13 cellular contexts compared by ENCODE assay signal in the genomic region with DNA sequence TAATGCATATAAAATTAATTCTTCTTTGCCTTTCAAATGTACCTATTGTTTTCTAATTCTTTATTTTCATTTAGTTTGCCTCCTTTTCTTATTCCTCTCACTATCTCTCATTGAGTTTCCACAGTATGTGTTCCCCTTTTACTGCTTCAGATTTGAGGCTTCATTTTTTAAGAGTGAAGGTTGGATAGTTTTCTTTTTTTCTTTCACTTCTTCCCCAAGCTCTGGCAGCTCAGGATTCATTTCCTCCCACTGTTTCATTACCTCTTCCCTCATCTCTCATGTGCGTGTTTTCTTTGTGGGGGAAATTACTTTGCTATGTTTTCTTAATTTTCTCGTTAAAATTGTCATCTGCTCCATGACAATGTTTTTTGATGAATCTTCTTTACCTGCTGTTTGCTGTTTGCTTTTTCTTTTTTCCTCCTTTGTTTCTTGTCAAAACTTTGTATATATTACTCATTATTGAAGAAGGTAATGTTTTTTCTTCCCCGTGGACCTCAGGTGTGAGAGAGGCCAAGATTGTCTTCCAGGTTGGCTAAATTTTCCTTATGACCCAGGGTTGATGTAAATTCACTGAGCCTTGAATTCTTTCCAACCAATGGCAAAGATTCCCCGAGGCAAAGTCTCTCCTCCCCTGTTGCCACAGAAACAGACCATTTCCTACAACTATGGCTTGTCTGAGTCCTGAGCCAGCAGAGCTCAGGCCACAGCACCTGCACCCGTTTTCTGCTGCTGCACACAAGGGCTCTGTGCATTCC.
DNase-seq lines count a peak whose midpoint lies in the region; ATAC-seq, FAIRE-seq and TF ChIP-seq lines count a peak whose summit lies in the region.
"Had no signal": no experiment of that assay in that cellular context is flagged by ENCODE, and none has a peak within 500 bp of the region (broad histone marks: within the 10 kb centered on the region; RNA-seq: fewer than 3 reads in every experiment).

No MANE protein-coding gene starts in this region.

- H3K27me3 ChIP-seq in left ventricle myocardium inferior (ENCODE audit: low read depth): no peaks in the 10 kb centered on the region

- no peak for TF ChIP-seq CTCF in left ventricle myocardium inferior (IDR thresholded peaks at IDR 0.05; ENCODE audit: borderline replicate concordance)
- no peak for TF ChIP-seq CTCF in epithelial cell of esophagus (IDR thresholded peaks at IDR 0.05; ENCODE audit: insufficient read depth, low read depth, low read length, missing control alignments)

- no peaks in the 10 kb centered on the region for H3K36me3 ChIP-seq in left ventricle myocardium inferior

- H3K4me3 ChIP-seq in left ventricle myocardium inferior (peak overlapping the region; percentile 3), epithelial cell of esophagus (ENCODE audit: low read length) (no peak overlapping the region)
- H3K4me3 ChIP-seq: lung had no signal

- H3K9me3 ChIP-seq in left ventricle myocardium inferior (replicated peaks): no peaks in the 10 kb centered on the region

- DNase-seq in left ventricle myocardium inferior (no peak), Right ventricle myocardium superior (no peak), RPMI7951 (ENCODE audit: low read depth) (peak; percentile 72), epithelial cell of esophagus (ENCODE audit: low read depth) (peak; percentile 28), GM12891 (ENCODE audit: insufficient read length, low spot score) (no peak), T-helper 1 cell (no peak), HT-29 (ENCODE audit: low spot score) (no peak)
- DNase-seq: activated naive CD4-positive, alpha-beta T cell treated with anti-CD3 and anti-CD28 coated beads, Interleukin-2, amount 50 U/mL, for 16 hours; cortex of kidney; foreskin melanocyte; NCI-H345 had no signal

- ATAC-seq in Right ventricle myocardium superior (ENCODE audit: poor library complexity) (no peak), HG03565 (IDR thresholded peaks at IDR 0.05; ENCODE audit: unreplicated experiment) (no peak)

- no peak for FAIRE-seq in GM12891 (lab: Jason Lieb, UNC)

- H3K27ac ChIP-seq in left ventricle myocardium inferior (replicated peaks): peak overlapping the region; percentile 92

- H3K4me1 ChIP-seq in left ventricle myocardium inferior: peaks cover 60% of the 10 kb centered on the region

- intact Hi-C loops in left ventricle myocardium inferior (cut with micrococcal nuclease): no loop called here
- intact Hi-C loops in Right ventricle myocardium superior (cut with DNase I): no loop called here

- TF ChIP-seq POLR2A in GM12891 (IDR thresholded peaks at IDR 0.05; ENCODE audit: low read depth, low read length): no peak

TF ChIP-seq in GM12891, 5 proteins besides CTCF, POLR2A, EP300 and RAD21:
- TF ChIP-seq POLR2AphosphoS5 (IDR thresholded peaks at IDR 0.05; ENCODE audit: low read depth, low read length) (no peak), SPI1 (IDR thresholded peaks at IDR 0.05; ENCODE audit: low read depth, low read length) (no peak), PAX5 (IDR thresholded peaks at IDR 0.05; ENCODE audit: insufficient read depth, low read length, severe bottlenecking) (no peak), POU2F2 (IDR thresholded peaks at IDR 0.05; ENCODE audit: low read depth, low read length) (no peak), TAF1 (IDR thresholded peaks at IDR 0.05; ENCODE audit: low read depth, low read length) (no peak)

Comparison
In these comparisons a context has a peak if more than half of its experiments do, and no peak if none do; other contexts are left out.
1. DNase-seq: peak in RPMI7951 (single experiment) and epithelial cell of esophagus (single experiment); none in left ventricle myocardium inferior (single experiment), Right ventricle myocardium superior (single experiment), GM12891 (single experiment), T-helper 1 cell (0 of 5) and HT-29 (single experiment).